In genomic region chr13:47310376-47310775, GRCh38 we compare ENCODE assay signal across 21 cellular contexts.
DNase-seq lines count a peak whose midpoint lies in the region; ATAC-seq and TF ChIP-seq lines count a peak whose summit lies in the region.
"Had no signal": no experiment of that assay in that cellular context is flagged by ENCODE, and none has a peak within 500 bp of the region (broad histone marks: within the 10 kb centered on the region; RNA-seq: fewer than 3 reads in every experiment).

No MANE protein-coding gene starts in this region.

- no peak overlapping the region for H4K8ac ChIP-seq in mesenchymal stem cell (ENCODE audit: low read length)

- no peaks in the 10 kb centered on the region for H3K4me1 ChIP-seq in PC-9 (replicated peaks; ENCODE audit: insufficient read depth)
- H3K4me1 ChIP-seq in mesenchymal stem cell (ENCODE audit: control insufficient read depth, insufficient read depth, low read depth, low read length) = peaks cover 4% of the 10 kb centered on the region
- no peaks in the 10 kb centered on the region for H3K4me1 ChIP-seq in heart left ventricle
- H3K4me1 ChIP-seq: foreskin keratinocyte, left ventricle myocardium inferior, neural progenitor cell, suprapubic skin had no signal

- no peaks in the 10 kb centered on the region for H3K79me1 ChIP-seq in mesenchymal stem cell (replicated peaks; ENCODE audit: low read length, poor library complexity, severe bottlenecking)

- H3K9me2 ChIP-seq in PC-9 (ENCODE audit: insufficient read depth) = no peaks in the 10 kb centered on the region

- POLR2A ChIA-PET in PC-9 (lab: Charles Lee; ENCODE audit: unreplicated experiment) = no interaction called here

- no peak for ATAC-seq in heart left ventricle
- ATAC-seq: foreskin keratinocyte, HepG2, Panc1 had no signal

- H3K27ac ChIP-seq in PC-9 = no peak overlapping the region
- no peak overlapping the region for H3K27ac ChIP-seq in mesenchymal stem cell (ENCODE audit: low read length, poor library complexity, severe bottlenecking)
- H3K27ac ChIP-seq in heart left ventricle = no peak overlapping the region
- H3K27ac ChIP-seq: foreskin keratinocyte, left ventricle myocardium inferior, neural progenitor cell, suprapubic skin had no signal

- no peak overlapping the region for H3K18ac ChIP-seq in mesenchymal stem cell (ENCODE audit: low read depth in 1 of 2, low read length in 2 of 2)

- intact Hi-C loops in PC-9 (cut with micrococcal nuclease; ENCODE audit: unreplicated experiment) = no loop called here
- intact Hi-C loops in cardiac septum (cut with DNase I) = no loop called here
- intact Hi-C loops in heart left ventricle (cut with DNase I) = no loop called here

- H3K36me3 ChIP-seq in PC-9 (ENCODE audit: low read depth) (no peaks in the 10 kb centered on the region), mesenchymal stem cell (ENCODE audit: control insufficient read depth in 1 of 2, insufficient read depth in 2 of 2, low read depth in 1 of 2, low read length in 2 of 2) (no peaks in the 10 kb centered on the region), heart left ventricle (no peaks in the 10 kb centered on the region)
- H3K36me3 ChIP-seq: left ventricle myocardium inferior, neural progenitor cell, suprapubic skin had no signal

- TF ChIP-seq POLR2A in heart left ventricle (IDR thresholded peaks at IDR 0.05) = no peak

- H2AFZ ChIP-seq in PC-9 (peak overlapping the region; percentile 11; the same call in 1 of the 2 replicates), mesenchymal stem cell (ENCODE audit: low read depth, low read length) (peak overlapping the region; percentile 42)
- H2AFZ ChIP-seq: neural progenitor cell had no signal

- no peak overlapping the region for H2BK15ac ChIP-seq in mesenchymal stem cell (ENCODE audit: low read depth, poor library complexity, severe bottlenecking)

- no peak overlapping the region for H3K4ac ChIP-seq in mesenchymal stem cell (ENCODE audit: low read depth in 1 of 2, low read length in 2 of 2)

- no peaks in the 10 kb centered on the region for H4K20me1 ChIP-seq in PC-9 (ENCODE audit: insufficient read depth)

- no peak overlapping the region for H3K4me2 ChIP-seq in PC-9
- no peak overlapping the region for H3K4me2 ChIP-seq in mesenchymal stem cell (ENCODE audit: low read length, poor library complexity, severe bottlenecking)
- H3K4me2 ChIP-seq: neural progenitor cell had no signal

- no peaks in the 10 kb centered on the region for H3K9me3 ChIP-seq in PC-9 (ENCODE audit: insufficient read depth, low read depth)
- H3K9me3 ChIP-seq in mesenchymal stem cell (ENCODE audit: control insufficient read depth, low read length) = peaks cover 14% of the 10 kb centered on the region
- peaks cover 0 to 22% (median 0%) of the 10 kb centered on the region in 12 donors for H3K9me3 ChIP-seq in heart left ventricle
- H3K9me3 ChIP-seq: suprapubic skin had no signal

- no peak overlapping the region for H3K23ac ChIP-seq in mesenchymal stem cell (ENCODE audit: low read length in 2 of 2)

- peak; percentile 73 for DNase-seq in ELF-1 (ENCODE audit: low read depth, low spot score)
- peak; percentile 25 for DNase-seq in M059J (ENCODE audit: low read depth)
- no peak for DNase-seq in PC-9
- DNase-seq in mesenchymal stem cell = no peak
- DNase-seq in HuH-7.5 (ENCODE audit: low spot score) = no peak
- DNase-seq in cardiac septum (ENCODE audit: low spot score) = no peak
- DNase-seq in HUDEP-2 (lab: John Stamatoyannopoulos, UW; ENCODE audit: unreplicated experiment in 76 of 76) = no peak
- no peak for DNase-seq in heart left ventricle
- DNase-seq: activated CD4-positive, alpha-beta T cell treated with anti-CD3 and anti-CD28 coated beads, Interleukin-2, amount 10 ng/mL, durations not matched to agents 7 days and 5 days; activated naive CD8-positive, alpha-beta T cell treated with anti-CD3 and anti-CD28 coated beads for 36 hours; DMS 273 treated with DMSO at 0.1 percent for 48 hours; foreskin keratinocyte; hippocampal formation; left ventricle myocardium inferior; NCI-H1436 treated with DMSO at 0.1 percent for 48 hours; NCI-H2171 treated with DMSO at 0.1 percent for 48 hours; T-helper 1 cell had no signal

- H3K9ac ChIP-seq in mesenchymal stem cell (ENCODE audit: low read length) = no peak overlapping the region
- H3K9ac ChIP-seq: neural progenitor cell had no signal

- no peak overlapping the region for H2BK120ac ChIP-seq in mesenchymal stem cell (ENCODE audit: low read depth, low read length)

- H3K79me2 ChIP-seq in PC-9 (ENCODE audit: low read depth) = no peaks in the 10 kb centered on the region

- H3F3A ChIP-seq in PC-9 (ENCODE audit: insufficient read depth, low read depth) = no peaks in the 10 kb centered on the region

- no peak overlapping the region for H3K14ac ChIP-seq in mesenchymal stem cell (ENCODE audit: low read length in 2 of 2)

- no peak overlapping the region for H3K4me3 ChIP-seq in PC-9
- no peak overlapping the region for H3K4me3 ChIP-seq in mesenchymal stem cell (ENCODE audit: insufficient read depth in 1 of 2, low read depth in 1 of 2, low read length in 2 of 2)
- H3K4me3 ChIP-seq in heart left ventricle = no peak overlapping the region
- H3K4me3 ChIP-seq: left ventricle myocardium inferior, neural progenitor cell, suprapubic skin had no signal

- whole genome bisulfite sequencing in mesenchymal stem cell = 64% methylated on average over 1 of the region's 1 CpG
- 0 to 63% (median 38%) methylated on average over 1 of the region's 1 CpG for WGBS in heart left ventricle, 4 donors

- no peak overlapping the region for H2BK5ac ChIP-seq in mesenchymal stem cell (ENCODE audit: low read depth, low read length, poor library complexity, severe bottlenecking)

- H4K91ac ChIP-seq in mesenchymal stem cell (ENCODE audit: low read length) = no peak overlapping the region

- BruUV-seq in PC-9 (replicated peaks; lab: Mats Ljungman, UMichigan) = no TSS peak

- peak overlapping the region; percentile 18 to 46 for H2BK12ac ChIP-seq in mesenchymal stem cell (ENCODE audit: low read length in 2 of 2)

- no peaks in the 10 kb centered on the region for H3K27me3 ChIP-seq in PC-9 (ENCODE audit: insufficient read depth, low read depth)
- no peaks in the 10 kb centered on the region for H3K27me3 ChIP-seq in mesenchymal stem cell (ENCODE audit: control insufficient read depth in 1 of 2, insufficient read depth in 1 of 2, low read length in 2 of 2)
- no peaks in the 10 kb centered on the region for H3K27me3 ChIP-seq in heart left ventricle
- H3K27me3 ChIP-seq: foreskin keratinocyte, neural progenitor cell, suprapubic skin had no signal

- H2AK5ac ChIP-seq in mesenchymal stem cell (ENCODE audit: low read length, severe bottlenecking) = no peak overlapping the region

- TF ChIP-seq CTCF in PC-9 (conservative IDR thresholded peaks at IDR 0.05) (no peak), heart left ventricle (IDR thresholded peaks at IDR 0.05) (no peak)

- CTCF ChIA-PET in PC-9 (lab: Charles Lee) = no interaction called here

Comparison
In these comparisons a context has a peak if more than half of its experiments do, and no peak if none do; other contexts are left out.
1. DNase-seq: peak in ELF-1 (single experiment) and M059J (single experiment); none in PC-9 (0 of 2), mesenchymal stem cell (single experiment), HuH-7.5 (single experiment), cardiac septum (single experiment), HUDEP-2 (0 of 76) and heart left ventricle (0 of 5).